ENCODE assay signal across 8 cellular contexts in genomic region chr2:162629499-162629898, GRCh38.
"Had no signal": no experiment of that assay in that cellular context is flagged by ENCODE, and none has a peak within 500 bp of the region (broad histone marks: within the 10 kb centered on the region; RNA-seq: fewer than 3 reads in every experiment).

No MANE protein-coding gene starts in this region.

- H3K4me3 ChIP-seq: GM12878 had no signal

- FAIRE-seq: G401.6, GM12878, GM12891, GM12892, GM18507, GM19239 had no signal

- DNase-seq: GDM1, GF-D8 had no signal

- ATAC-seq: GM12878 had no signal
